Comparison of ENCODE assay signal across 24 cellular contexts in genomic region chr4:6154875-6155274, GRCh38. TPM values are rescaled to one million over a fixed set of nuclear protein-coding genes. Genes with fewer than 3 reads are reported as not detected.
"Had no signal": no experiment of that assay in that cellular context is flagged by ENCODE, and none has a peak within 500 bp of the region (broad histone marks: within the 10 kb centered on the region; RNA-seq: fewer than 3 reads in every experiment).

No MANE protein-coding gene starts in this region.

- H3K27me3 ChIP-seq: body of pancreas, transverse colon, uterus had no signal

- H3K9me3 ChIP-seq: body of pancreas, left lung, psoas muscle, suprapubic skin, transverse colon, uterus had no signal

- H3K36me3 ChIP-seq: left lung, suprapubic skin, transverse colon, uterus, WERI-Rb-1 had no signal

- H3K27ac Mint-ChIP-seq: activated CD4-positive, alpha-beta T cell treated with anti-CD3 and anti-CD28 coated beads for 36 hours; activated T-cell treated with anti-CD3 and anti-CD28 coated beads, Interleukin-2, amount 50 U/mL, for 72 hours had no signal

- H3K4me1 Mint-ChIP-seq: stimulated activated naive CD8-positive, alpha-beta T cell treated with anti-CD3 and anti-CD28 coated beads, Interleukin-15, amount 100 ng/mL, for 72 hours had no signal

- ATAC-seq: activated CD4-positive, alpha-beta T cell treated with anti-CD3 and anti-CD28 coated beads for 36 hours; activated T-cell treated with anti-CD3 and anti-CD28 coated beads, Interleukin-2, amount 50 U/mL, for 72 hours; body of pancreas; psoas muscle; right cardiac atrium; stimulated activated naive CD8-positive, alpha-beta T cell treated with anti-CD3 and anti-CD28 coated beads, Interleukin-15, amount 100 ng/mL, for 72 hours had no signal

- H3K27ac ChIP-seq: body of pancreas, left lung, psoas muscle, suprapubic skin, transverse colon, uterus, WERI-Rb-1 had no signal

- H3K9me3 Mint-ChIP-seq: activated T-cell treated with anti-CD3 and anti-CD28 coated beads, Interleukin-2, amount 50 U/mL, for 72 hours; stimulated activated naive CD8-positive, alpha-beta T cell treated with anti-CD3 and anti-CD28 coated beads, Interleukin-15, amount 100 ng/mL, for 72 hours had no signal

- H3K4me3 Mint-ChIP-seq: activated CD4-positive, alpha-beta T cell treated with anti-CD3 and anti-CD28 coated beads for 36 hours; activated T-cell treated with anti-CD3 and anti-CD28 coated beads, Interleukin-2, amount 50 U/mL, for 72 hours; stimulated activated naive CD8-positive, alpha-beta T cell treated with anti-CD3 and anti-CD28 coated beads, Interleukin-15, amount 100 ng/mL, for 72 hours had no signal

- H3K4me1 ChIP-seq: body of pancreas, left lung, psoas muscle, suprapubic skin, transverse colon, uterus had no signal

- DNase-seq: activated CD4-positive, alpha-beta T cell treated with anti-CD3 and anti-CD28 coated beads for 36 hours; activated gamma-delta T cell; activated T-cell treated with anti-CD3 and anti-CD28 coated beads, Interleukin-2, amount 50 U/mL, for 72 hours; body of pancreas; foreskin melanocyte; glutamatergic neuron; hypothalamus; kidney; left lung; midbrain; psoas muscle; right cardiac atrium; stimulated activated naive CD8-positive, alpha-beta T cell treated with anti-CD3 and anti-CD28 coated beads, Interleukin-15, amount 100 ng/mL, for 72 hours; transverse colon; uterus; WERI-Rb-1 had no signal

- H3K4me3 ChIP-seq: body of pancreas, left lung, psoas muscle, suprapubic skin, transverse colon, uterus had no signal

RNA-seq across cellular contexts. Expression of gene JAKMIP1, which starts 45.5 kb away (rescaled TPM):
- total RNA-seq: cardiac septum, dermis microvascular lymphatic vessel endothelial cell, epithelial cell of proximal tubule, fibroblast of lung, lung microvascular endothelial cell, osteocyte, psoas muscle, skeletal muscle tissue had no signal
- polyA plus RNA-seq: fibroblast of lung had no signal
